22 cellular contexts compared by ENCODE assay signal in genomic region chr3:182370949-182371348, GRCh38.
DNase-seq lines count a peak whose midpoint lies in the region; ATAC-seq and TF ChIP-seq lines count a peak whose summit lies in the region.
"Had no signal": no experiment of that assay in that cellular context is flagged by ENCODE, and none has a peak within 500 bp of the region (broad histone marks: within the 10 kb centered on the region; RNA-seq: fewer than 3 reads in every experiment).

No MANE protein-coding gene starts in this region.

- no peaks in the 10 kb centered on the region for H3K9me3 ChIP-seq in uterus
- H3K9me3 ChIP-seq: BLaER1, Caco-2, left lung, SJSA1, transverse colon had no signal

- H3K4me3 ChIP-seq in uterus = no peak overlapping the region
- H3K4me3 ChIP-seq: BLaER1, left lung, PC-9, SJSA1, transverse colon had no signal

- ATAC-seq in GM21360 (IDR thresholded peaks at IDR 0.05; ENCODE audit: unreplicated experiment) = no peak
- ATAC-seq: activated naive CD4-positive, alpha-beta T cell treated with anti-CD3 and anti-CD28 coated beads, Interleukin-2, amount 50 U/mL, for 72 hours; left lung; sciatic nerve had no signal

- intact Hi-C loops in uterus (cut with DNase I; ENCODE audit: low total_unique reads) = no loop called here

- H3K36me3 ChIP-seq in uterus = no peaks in the 10 kb centered on the region
- H3K36me3 ChIP-seq: BLaER1, left lung, SJSA1, transverse colon had no signal

- H3K27me3 ChIP-seq in uterus = no peaks in the 10 kb centered on the region
- H3K27me3 ChIP-seq: BLaER1, left lung, SJSA1, transverse colon had no signal

- TF ChIP-seq POLR2A in uterus (IDR thresholded peaks at IDR 0.05) = no peak

- H3K4me1 ChIP-seq in uterus = no peaks in the 10 kb centered on the region
- H3K4me1 ChIP-seq: BLaER1, Caco-2, left lung, parathyroid adenoma, transverse colon had no signal

- DNase-seq in Daoy (ENCODE audit: low read depth) (peak; percentile 66), M059J (ENCODE audit: low read depth) (peak; percentile 85), astrocyte of the hippocampus (ENCODE audit: low read depth, low spot score) (peak; percentile 57), kidney glomerular epithelial cell (lab: John Stamatoyannopoulos, UW) (peak; percentile 53), retina (no peak), uterus (no peak), NCI-H510A (lab: John Stamatoyannopoulos, UW) (no peak)
- DNase-seq: activated CD4-positive, alpha-beta T cell treated with anti-CD3 and anti-CD28 coated beads, Interleukin-2, amount 10 ng/mL, durations not matched to agents 24 days and 14 days; Caco-2; EL; KBM-7; left lung; NCI-H187; PC-9; stimulated activated CD8-positive, alpha-beta memory T cell treated with anti-CD3 and anti-CD28 coated beads, Interleukin-4, amount 100 ng/mL, for 48 hours; transverse colon had no signal

- no peak for TF ChIP-seq CTCF in uterus (IDR thresholded peaks at IDR 0.05)

- H3K27ac ChIP-seq in uterus = no peak overlapping the region
- H3K27ac ChIP-seq: BLaER1, left lung, parathyroid adenoma, PC-9, SJSA1, transverse colon had no signal

Comparison
In these comparisons a context has a peak if more than half of its experiments do, and no peak if none do; other contexts are left out.
1. DNase-seq: peak in Daoy (single experiment), M059J (single experiment), astrocyte of the hippocampus (single experiment) and kidney glomerular epithelial cell (single experiment); none in retina (single experiment), uterus (0 of 2) and NCI-H510A (single experiment).